In genomic region chr3:132283440-132283839, GRCh38 we compare ENCODE assay signal across 11 cellular contexts. TPM values are rescaled to one million over a fixed set of nuclear protein-coding genes. Genes with fewer than 3 reads are reported as not detected.
A peak's percentile ranks its signal among the peaks of the same experiment; 100 is the strongest.
DNase-seq lines count a peak whose midpoint lies in the region; ATAC-seq and TF ChIP-seq lines count a peak whose summit lies in the region.
"Had no signal": no experiment of that assay in that cellular context is flagged by ENCODE, and none has a peak within 500 bp of the region (broad histone marks: within the 10 kb centered on the region; RNA-seq: fewer than 3 reads in every experiment).

No MANE protein-coding gene starts in this region.

- intact Hi-C loops in dendritic cell treated with granulocyte-macrophage colony-stimulating factor and Interleukin-4, amounts not matched to agents 40 ng/mL and 50 ng/mL, for 4 days (cut with micrococcal nuclease), result loop anchor here (1.0 kb wide), 1 partner anchor 34 kb away; the partner anchor contains the start of gene ACP3
- intact Hi-C loops in posterior vena cava (cut with DNase I), result no loop called here

- CTCF ChIA-PET in GM10248 (lab: Yijun Ruan, JAX), result interaction anchor here (1.0 to 1.5 kb wide), 5 partner anchors 15 to 60 kb away, joined by 3 to 4 read pairs (median 3); no protein-coding TSS in a partner anchor

- TF ChIP-seq CTCF in GM10248 (IDR thresholded peaks at IDR 0.05; ENCODE audit: control extremely low read depth, extremely low read depth, low read depth, missing control alignments), result no peak
- no peak for TF ChIP-seq CTCF in nephron (IDR thresholded peaks at IDR 0.05; ENCODE audit: unreplicated experiment in 3 of 3)

- H3K36me3 Mint-ChIP-seq in dendritic cell treated with granulocyte-macrophage colony-stimulating factor and Interleukin-4, amounts not matched to agents 40 ng/mL and 50 ng/mL, for 4 days (ENCODE audit: low read depth), result no peaks in the 10 kb centered on the region
- H3K36me3 Mint-ChIP-seq in nephron (ENCODE audit: low read depth), result no peaks in the 10 kb centered on the region

- H3K4me3 Mint-ChIP-seq in dendritic cell treated with granulocyte-macrophage colony-stimulating factor and Interleukin-4, amounts not matched to agents 40 ng/mL and 50 ng/mL, for 4 days, result peak overlapping the region; percentile 37
- no peak overlapping the region for H3K4me3 Mint-ChIP-seq in nephron
- H3K4me3 Mint-ChIP-seq: T-helper 1 cell treated with Interleukin-12 subunit alpha and Interleukin-12 subunit beta and Interleukin-4 antibody, amounts not matched to agents 30 μg/mL and 1 μg/mL, for 36 hours had no signal

- peak overlapping the region; percentile 79 for H3K27ac Mint-ChIP-seq in dendritic cell treated with granulocyte-macrophage colony-stimulating factor and Interleukin-4, amounts not matched to agents 40 ng/mL and 50 ng/mL, for 4 days
- peak overlapping the region; percentile 18 to 49 (median 20) for H3K27ac Mint-ChIP-seq in nephron
- H3K27ac Mint-ChIP-seq: T-helper 1 cell treated with Interleukin-12 subunit alpha and Interleukin-12 subunit beta and Interleukin-4 antibody, amounts not matched to agents 30 μg/mL and 1 μg/mL, for 36 hours had no signal

- no peak for ATAC-seq in HG03342 (IDR thresholded peaks at IDR 0.05; ENCODE audit: unreplicated experiment)
- ATAC-seq in stimulated activated naive CD8-positive, alpha-beta T cell treated with anti-CD3 and anti-CD28 coated beads, Interleukin-15, Interleukin-2, amounts not matched to agents 100 U/mL and 50 U/mL, for 24 hours, result no peak

- H3K4me1 Mint-ChIP-seq in dendritic cell treated with granulocyte-macrophage colony-stimulating factor and Interleukin-4, amounts not matched to agents 40 ng/mL and 50 ng/mL, for 4 days (ENCODE audit: low read depth), result peaks cover 38% of the 10 kb centered on the region
- H3K4me1 Mint-ChIP-seq in nephron, result peaks cover 7% of the 10 kb centered on the region

- POLR2A ChIA-PET in GM10248 (lab: Yijun Ruan, JAX), result no interaction called here

- DNase-seq in GM10248 (ENCODE audit: extremely low spot score) (peak; percentile 40), KBM-7 (peak; percentile 95), posterior vena cava (ENCODE audit: low spot score) (no peak)
- no peak for DNase-seq in stimulated activated naive CD8-positive, alpha-beta T cell treated with anti-CD3 and anti-CD28 coated beads, Interleukin-15, Interleukin-2, amounts not matched to agents 100 U/mL and 50 U/mL, for 24 hours
- DNase-seq in stimulated activated CD4-positive, alpha-beta T cell treated with anti-CD3 and anti-CD28 coated beads, Interleukin-4, amount 100 ng/mL, for 24 hours, result no peak

- in situ Hi-C loops in KBM-7 (cut with MboI; ENCODE audit: low pct_unique_long_range_greater_than_20kb, low sequenced_read_pairs), result no loop called here

- no peaks in the 10 kb centered on the region for H3K27me3 Mint-ChIP-seq in dendritic cell treated with granulocyte-macrophage colony-stimulating factor and Interleukin-4, amounts not matched to agents 40 ng/mL and 50 ng/mL, for 4 days
- no peaks in the 10 kb centered on the region for H3K27me3 Mint-ChIP-seq in nephron (ENCODE audit: low read depth)

- peaks cover 11% of the 10 kb centered on the region for H3K9me3 Mint-ChIP-seq in dendritic cell treated with granulocyte-macrophage colony-stimulating factor and Interleukin-4, amounts not matched to agents 40 ng/mL and 50 ng/mL, for 4 days
- H3K9me3 Mint-ChIP-seq in nephron, result peaks cover 8% of the 10 kb centered on the region
- H3K9me3 Mint-ChIP-seq: T-helper 1 cell treated with Interleukin-12 subunit alpha and Interleukin-12 subunit beta and Interleukin-4 antibody, amounts not matched to agents 30 μg/mL and 1 μg/mL, for 36 hours had no signal

RNA-seq across cellular contexts. Expression of gene ACP3, which starts 33.8 kb away (rescaled TPM):
- 1 to 10 TPM; 1.3 to 3.3 TPM for total RNA-seq in posterior vena cava
- total RNA-seq: dermis microvascular lymphatic vessel endothelial cell, pulmonary artery endothelial cell had no signal

Comparison
In these comparisons a context has a peak if more than half of its experiments do, and no peak if none do; other contexts are left out.
1. DNase-seq: peak in GM10248 (single experiment) and KBM-7 (single experiment); none in posterior vena cava (single experiment), stimulated activated naive CD8-positive, alpha-beta T cell treated with anti-CD3 and anti-CD28 coated beads, Interleukin-15, Interleukin-2, amounts not matched to agents 100 U/mL and 50 U/mL, for 24 hours (single experiment) and stimulated activated CD4-positive, alpha-beta T cell treated with anti-CD3 and anti-CD28 coated beads, Interleukin-4, amount 100 ng/mL, for 24 hours (single experiment).